8 cellular contexts compared by ENCODE assay signal in the genomic region with DNA sequence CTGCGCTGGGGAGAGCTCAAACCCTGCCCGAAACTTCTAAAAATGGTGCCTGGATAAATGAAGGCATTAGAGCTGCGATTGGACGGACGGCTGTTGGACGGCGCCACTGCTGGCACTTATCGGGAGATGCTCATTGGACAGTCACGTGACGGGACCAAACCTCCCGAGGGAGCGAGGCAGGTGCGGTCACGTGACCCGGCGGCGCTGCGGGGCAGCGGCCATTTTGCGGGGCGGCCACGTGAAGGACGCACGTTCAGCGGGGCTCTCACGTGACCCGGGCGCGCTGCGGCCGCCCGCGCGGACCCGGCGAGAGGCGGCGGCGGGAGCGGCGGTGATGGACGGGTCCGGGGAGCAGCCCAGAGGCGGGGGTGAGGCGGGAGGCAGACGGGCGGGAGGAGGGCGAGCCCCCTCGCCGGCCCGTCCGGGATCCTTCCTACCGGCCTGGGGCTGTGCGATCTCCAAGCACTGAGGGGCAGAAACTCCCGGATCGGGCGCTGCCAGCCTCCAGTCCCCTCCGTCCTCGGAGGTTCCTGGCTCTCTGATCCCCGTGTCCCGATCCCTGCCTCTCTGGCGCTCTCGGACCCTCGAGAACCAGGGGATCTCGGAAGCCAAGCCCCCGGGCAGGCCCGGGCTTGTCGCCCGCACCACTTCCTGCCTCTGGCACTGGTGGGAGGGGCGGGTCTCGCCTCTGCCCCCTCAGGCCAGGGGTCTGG. TPM values are rescaled to one million over a fixed set of nuclear protein-coding genes. Genes with fewer than 3 reads are reported as not detected.
DNase-seq lines count a peak whose midpoint lies in the region; TF ChIP-seq lines count a peak whose summit lies in the region.

A gene (plus strand): TSS at position 281 of the 713 bp plus-strand sequence. CDS start 54 bp downstream, at position 335.

- TF ChIP-seq EP300 in SK-N-SH (IDR thresholded peaks at IDR 0.05; ENCODE audit: borderline replicate concordance in 1 of 2, low read depth in 1 of 2, low read length in 1 of 2): peak; percentile 13 to 20; a peak in 1 of 4 replicates

- H4K20me1 ChIP-seq in SK-N-SH (ENCODE audit: insufficient read depth): no peaks in the 10 kb centered on the region

- TF ChIP-seq CTCF in HFF-Myc (IDR thresholded peaks at IDR 0.05; ENCODE audit: low read depth, low read length, missing control alignments): no peak
- no peak for TF ChIP-seq CTCF in NB4 (IDR thresholded peaks at IDR 0.05; ENCODE audit: low read depth, low read length)
- TF ChIP-seq CTCF in SK-N-SH (IDR thresholded peaks at IDR 0.05): no peak

- H3K4me2 ChIP-seq in SK-N-SH: peak within 1 kb of the TSS; percentile 92

- no peaks in the 10 kb centered on the region for H3K9me2 ChIP-seq in SK-N-SH

- 2% methylated on average over 17 of the region's 71 CpGs for WGBS in SK-N-SH (ENCODE audit: low lambda C conversion rate)

- TF ChIP-seq RAD21 in SK-N-SH (IDR thresholded peaks at IDR 0.05; ENCODE audit: low read length): 0 out of 2 replicates have a peak, but pooled peaks have one; percentile 1

- H3K27me3 ChIP-seq in SK-N-SH (ENCODE audit: insufficient read depth): no peaks in the 10 kb centered on the region

- peaks cover 8 to 10% of the 10 kb centered on the region in 2 experiments; a peak in 2 of 4 replicates for H3K4me1 ChIP-seq in SK-N-SH (ENCODE audit: control insufficient read depth in 1 of 2, insufficient read depth in 2 of 2, low read depth in 1 of 2, low read length in 1 of 2)

- peak; percentile 53 for TF ChIP-seq POLR2A in NB4 (IDR thresholded peaks at IDR 0.05; ENCODE audit: extremely low read depth, insufficient read length)

- POLR2A ChIA-PET in SK-N-SH (lab: Yijun Ruan, JAX): interaction anchor here (1.0 to 1.6 kb wide), 4 partner anchors 10 to 83 kb away, joined by 4 to 11 read pairs (median 5); a partner anchor contains a TSS

- H3K9ac ChIP-seq in SK-N-SH: peak within 1 kb of the TSS; percentile 97

- H3K27ac ChIP-seq in SK-N-SH (ENCODE audit: low read depth in 2 of 2, low read length in 1 of 2): peak within 1 kb of the TSS; percentile 83 to 86

- peaks cover 8 to 27% of the 10 kb centered on the region in 2 experiments for H3K36me3 ChIP-seq in SK-N-SH (replicated peaks in 1 of 2; ENCODE audit: control insufficient read depth in 1 of 2, insufficient read depth in 2 of 2, low read length in 1 of 2)

- DNase-seq in GM04504 (ENCODE audit: low read depth) (peak; percentile 79), HFF-Myc (ENCODE audit: extremely low read depth, low read depth) (peak; percentile 87), NB4 (ENCODE audit: low read depth) (peak; percentile 96), SK-N-SH (peak; percentile 99), germinal center (ENCODE audit: low spot score) (peak; percentile 93), nucleus accumbens (lab: John Stamatoyannopoulos, UW) (peak in 55 of 56 donors; percentile 65 to 98 (median 90)), superior temporal gyrus (ENCODE audit: extremely low spot score) (peak; percentile 94)
- DNase-seq in activated naive CD4-positive, alpha-beta T cell treated with anti-CD3 and anti-CD28 coated beads, Interleukin-2, amount 50 U/mL, for 16 hours: peak; percentile 94

- H3K9me3 ChIP-seq in SK-N-SH: no peaks in the 10 kb centered on the region

- peaks cover 8% of the 10 kb centered on the region for H3F3A ChIP-seq in SK-N-SH (replicated peaks; ENCODE audit: insufficient read depth)

- peaks cover 41% of the 10 kb centered on the region for H3K79me2 ChIP-seq in SK-N-SH (ENCODE audit: insufficient read depth)

- CTCF ChIA-PET in SK-N-SH (lab: Yijun Ruan, JAX): interaction anchor here (0.7 to 2.6 kb wide), 7 partner anchors 16 to 309 kb away, joined by 3 to 7 read pairs (median 3); a partner anchor contains a TSS

- H3K4me3 ChIP-seq in HFF-Myc (replicated peaks; ENCODE audit: low read depth, low read length): peak within 1 kb of the TSS; percentile 95
- peak within 1 kb of the TSS; percentile 82 for H3K4me3 ChIP-seq in NB4 (ENCODE audit: low read depth, low read length)
- H3K4me3 ChIP-seq in SK-N-SH (ENCODE audit: low read depth in 2 of 2, low read length in 1 of 2): peak within 1 kb of the TSS; percentile 76 to 80

- H2AFZ ChIP-seq in SK-N-SH (ENCODE audit: low read depth): peak within 1 kb of the TSS; percentile 100

TF ChIP-seq in SK-N-SH, 30 proteins besides CTCF, POLR2A, EP300 and RAD21 (continues in another document):
- peak; percentile 97 for TF ChIP-seq YY1 (IDR thresholded peaks at IDR 0.05; ENCODE audit: low read depth)
- TF ChIP-seq JUND (IDR thresholded peaks at IDR 0.05): no peak
- TF ChIP-seq, protein P1, sequence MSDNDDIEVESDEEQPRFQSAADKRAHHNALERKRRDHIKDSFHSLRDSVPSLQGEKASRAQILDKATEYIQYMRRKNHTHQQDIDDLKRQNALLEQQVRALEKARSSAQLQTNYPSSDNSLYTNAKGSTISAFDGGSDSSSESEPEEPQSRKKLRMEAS (IDR thresholded peaks at IDR 0.05; ENCODE audit: low read depth): peak; percentile 77
- TF ChIP-seq, protein P2, sequence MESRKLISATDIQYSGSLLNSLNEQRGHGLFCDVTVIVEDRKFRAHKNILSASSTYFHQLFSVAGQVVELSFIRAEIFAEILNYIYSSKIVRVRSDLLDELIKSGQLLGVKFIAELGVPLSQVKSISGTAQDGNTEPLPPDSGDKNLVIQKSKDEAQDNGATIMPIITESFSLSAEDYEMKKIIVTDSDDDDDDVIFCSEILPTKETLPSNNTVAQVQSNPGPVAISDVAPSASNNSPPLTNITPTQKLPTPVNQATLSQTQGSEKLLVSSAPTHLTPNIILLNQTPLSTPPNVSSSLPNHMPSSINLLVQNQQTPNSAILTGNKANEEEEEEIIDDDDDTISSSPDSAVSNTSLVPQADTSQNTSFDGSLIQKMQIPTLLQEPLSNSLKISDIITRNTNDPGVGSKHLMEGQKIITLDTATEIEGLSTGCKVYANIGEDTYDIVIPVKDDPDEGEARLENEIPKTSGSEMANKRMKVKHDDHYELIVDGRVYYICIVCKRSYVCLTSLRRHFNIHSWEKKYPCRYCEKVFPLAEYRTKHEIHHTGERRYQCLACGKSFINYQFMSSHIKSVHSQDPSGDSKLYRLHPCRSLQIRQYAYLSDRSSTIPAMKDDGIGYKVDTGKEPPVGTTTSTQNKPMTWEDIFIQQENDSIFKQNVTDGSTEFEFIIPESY (IDR thresholded peaks at IDR 0.05; ENCODE audit: borderline replicate concordance, low read depth): peak; percentile 88; the same call in 1 of the 2 replicates
- TF ChIP-seq EZH2phosphoT487 (IDR thresholded peaks at IDR 0.05; ENCODE audit: borderline replicate concordance, low read depth): no peak
- TF ChIP-seq, protein P3, sequence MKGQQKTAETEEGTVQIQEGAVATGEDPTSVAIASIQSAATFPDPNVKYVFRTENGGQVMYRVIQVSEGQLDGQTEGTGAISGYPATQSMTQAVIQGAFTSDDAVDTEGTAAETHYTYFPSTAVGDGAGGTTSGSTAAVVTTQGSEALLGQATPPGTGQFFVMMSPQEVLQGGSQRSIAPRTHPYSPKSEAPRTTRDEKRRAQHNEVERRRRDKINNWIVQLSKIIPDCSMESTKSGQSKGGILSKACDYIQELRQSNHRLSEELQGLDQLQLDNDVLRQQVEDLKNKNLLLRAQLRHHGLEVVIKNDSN (IDR thresholded peaks at IDR 0.05; ENCODE audit: borderline replicate concordance, low read depth): peak; percentile 100
- TF ChIP-seq, protein P4, sequence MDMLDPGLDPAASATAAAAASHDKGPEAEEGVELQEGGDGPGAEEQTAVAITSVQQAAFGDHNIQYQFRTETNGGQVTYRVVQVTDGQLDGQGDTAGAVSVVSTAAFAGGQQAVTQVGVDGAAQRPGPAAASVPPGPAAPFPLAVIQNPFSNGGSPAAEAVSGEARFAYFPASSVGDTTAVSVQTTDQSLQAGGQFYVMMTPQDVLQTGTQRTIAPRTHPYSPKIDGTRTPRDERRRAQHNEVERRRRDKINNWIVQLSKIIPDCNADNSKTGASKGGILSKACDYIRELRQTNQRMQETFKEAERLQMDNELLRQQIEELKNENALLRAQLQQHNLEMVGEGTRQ (IDR thresholded peaks at IDR 0.05; ENCODE audit: borderline replicate concordance, low read depth, low read length): peak; percentile 100
- TF ChIP-seq, protein P5, sequence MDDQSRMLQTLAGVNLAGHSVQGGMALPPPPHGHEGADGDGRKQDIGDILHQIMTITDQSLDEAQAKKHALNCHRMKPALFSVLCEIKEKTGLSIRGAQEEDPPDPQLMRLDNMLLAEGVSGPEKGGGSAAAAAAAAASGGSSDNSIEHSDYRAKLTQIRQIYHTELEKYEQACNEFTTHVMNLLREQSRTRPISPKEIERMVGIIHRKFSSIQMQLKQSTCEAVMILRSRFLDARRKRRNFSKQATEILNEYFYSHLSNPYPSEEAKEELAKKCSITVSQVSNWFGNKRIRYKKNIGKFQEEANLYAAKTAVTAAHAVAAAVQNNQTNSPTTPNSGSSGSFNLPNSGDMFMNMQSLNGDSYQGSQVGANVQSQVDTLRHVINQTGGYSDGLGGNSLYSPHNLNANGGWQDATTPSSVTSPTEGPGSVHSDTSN (IDR thresholded peaks at IDR 0.05): peak; percentile 66
- peak; percentile 85 for TF ChIP-seq RCOR1 (IDR thresholded peaks at IDR 0.05; ENCODE audit: low read length)

RNA-seq across cellular contexts. Expression of the gene that starts here (rescaled TPM):
- polyA plus RNA-seq in SK-N-SH (2012; rRNA removed): 278 and 640 TPM in 2 replicates
- 233 and 284 TPM in 2 replicates for polyA plus RNA-seq in SK-N-SH (2012; cell fraction: cytosol; rRNA removed)
- 332 and 395 TPM in 2 replicates for polyA plus RNA-seq in SK-N-SH (2012; cell fraction: nucleus; rRNA removed)

Comparison
In these comparisons a context has a peak if more than half of its experiments do, and no peak if none do; other contexts are left out.
1. Peak in every context shown above with its lines: DNase-seq, H3K4me3 ChIP-seq and H3K27ac ChIP-seq.